ENCODE assay signal across 27 cellular contexts in genomic region chr14:44763356-44763755, GRCh38.
"Had no signal": no experiment of that assay in that cellular context is flagged by ENCODE, and none has a peak within 500 bp of the region (broad histone marks: within the 10 kb centered on the region; RNA-seq: fewer than 3 reads in every experiment).

No MANE protein-coding gene starts in this region.

- DNase-seq: activated CD4-positive, alpha-beta memory T cell treated with anti-CD3 and anti-CD28 coated beads, Interleukin-2, amount 10 ng/mL, durations not matched to agents 7 days and 5 days; activated CD4-positive, alpha-beta T cell treated with anti-CD3 and anti-CD28 coated beads for 1 hour; activated CD4-positive, alpha-beta T cell treated with anti-CD3 and anti-CD28 coated beads for 4 hours; activated CD4-positive, alpha-beta T cell treated with anti-CD3 and anti-CD28 coated beads, Interleukin-2, amount 10 ng/mL, durations not matched to agents 7 days and 5 days; activated CD4-positive, alpha-beta T cell treated with anti-CD3 and anti-CD28 coated beads, Interleukin-2, amount 50 U/mL, for 4 hours; activated CD8-positive, alpha-beta memory T cell treated with anti-CD3 and anti-CD28 coated beads, Interleukin-2, amount 50 U/mL, for 48 hours; activated gamma-delta T cell treated with Interleukin-2 at 50 U/mL for 16 hours; activated naive CD4-positive, alpha-beta T cell treated with anti-CD3 and anti-CD28 coated beads, Interleukin-2, amount 50 U/mL, for 16 hours; activated naive CD4-positive, alpha-beta T cell treated with Interleukin-2 at 50 U/mL for 16 hours; activated T-cell treated with anti-CD3 and anti-CD28 coated beads for 4 hours; activated T-cell treated with anti-CD3 and anti-CD28 coated beads, Interleukin-2, amount 50 U/mL, for 24 hours; activated T-cell treated with anti-CD3 and anti-CD28 coated beads, Interleukin-2, amount 50 U/mL, for 72 hours; amygdala; aorta; brain microvascular endothelial cell; dorsolateral prefrontal cortex; effector memory CD4-positive, alpha-beta T cell; endodermal cell; foreskin keratinocyte; gastrocnemius medialis; glutamatergic neuron; heart left ventricle; T-helper 2 cell had no signal

- H3K36me3 ChIP-seq: brain microvascular endothelial cell, gastrocnemius medialis, heart left ventricle had no signal

- H3K9me3 ChIP-seq: gastrocnemius medialis, heart left ventricle had no signal

- H3K4me1 ChIP-seq: foreskin keratinocyte, gastrocnemius medialis, heart left ventricle had no signal

- H3K27me3 ChIP-seq: brain microvascular endothelial cell, dorsolateral prefrontal cortex, foreskin keratinocyte, gastrocnemius medialis, heart left ventricle had no signal

- ATAC-seq: activated T-cell treated with anti-CD3 and anti-CD28 coated beads, Interleukin-2, amount 50 U/mL, for 72 hours; esophagus mucosa; foreskin keratinocyte; gastrocnemius medialis; heart left ventricle; WTC11 had no signal

- H3K27ac ChIP-seq: brain microvascular endothelial cell, coronary artery, dorsolateral prefrontal cortex, foreskin keratinocyte, gastrocnemius medialis, heart left ventricle, VCaP had no signal

- H3K4me3 ChIP-seq: coronary artery, dorsolateral prefrontal cortex, gastrocnemius medialis, heart left ventricle had no signal
